15 cellular contexts compared by ENCODE assay signal in genomic region chrX:153911798-153912197, GRCh38. TPM values are rescaled to one million over a fixed set of nuclear protein-coding genes. Genes with fewer than 3 reads are reported as not detected.
"Had no signal": no experiment of that assay in that cellular context is flagged by ENCODE, and none has a peak within 500 bp of the region (broad histone marks: within the 10 kb centered on the region; RNA-seq: fewer than 3 reads in every experiment).

No MANE protein-coding gene starts in this region.

- H3K9me3 ChIP-seq: psoas muscle, right lobe of liver, testis had no signal

- H3K36me3 ChIP-seq: cardiac muscle cell, right lobe of liver, WERI-Rb-1 had no signal

- H3K27ac Mint-ChIP-seq: activated CD4-positive, alpha-beta T cell treated with anti-CD3 and anti-CD28 coated beads, Interleukin-2, amount 10 ng/mL, durations not matched to agents 24 days and 14 days had no signal

- H3K27ac ChIP-seq: cardiac muscle cell, psoas muscle, right lobe of liver, testis, WERI-Rb-1 had no signal

- ATAC-seq: psoas muscle had no signal

- H3K4me1 ChIP-seq: psoas muscle, right lobe of liver, testis had no signal

- DNase-seq: activated CD4-positive, alpha-beta T cell treated with anti-CD3 and anti-CD28 coated beads, Interleukin-2, amount 10 ng/mL, durations not matched to agents 24 days and 14 days; foreskin melanocyte; head of caudate nucleus; natural killer cell; nucleus accumbens; psoas muscle; right lobe of liver; SHP77; stimulated activated CD4-positive, alpha-beta T cell treated with anti-CD3 and anti-CD28 coated beads, Interleukin-1b, Interleukin-23, amount 100 ng/mL, for 48 hours; stimulated activated naive CD4-positive, alpha-beta T cell treated with Interleukin-2 at 50 U/mL for 16 hours; T-helper 9 cell; testis; WERI-Rb-1 had no signal

- H3K27me3 ChIP-seq: cardiac muscle cell, right lobe of liver, testis had no signal

- H3K4me3 Mint-ChIP-seq: activated CD4-positive, alpha-beta T cell treated with anti-CD3 and anti-CD28 coated beads, Interleukin-2, amount 10 ng/mL, durations not matched to agents 24 days and 14 days; natural killer cell had no signal

- H3K4me3 ChIP-seq: cardiac muscle cell, psoas muscle, right lobe of liver, testis had no signal

- H3K9me3 Mint-ChIP-seq: activated CD4-positive, alpha-beta T cell treated with anti-CD3 and anti-CD28 coated beads, Interleukin-2, amount 10 ng/mL, durations not matched to agents 24 days and 14 days; natural killer cell had no signal

- H3K27me3 Mint-ChIP-seq: activated CD4-positive, alpha-beta T cell treated with anti-CD3 and anti-CD28 coated beads, Interleukin-2, amount 10 ng/mL, durations not matched to agents 24 days and 14 days had no signal

- H3K36me3 Mint-ChIP-seq: natural killer cell had no signal

RNA-seq across cellular contexts. Expression of gene AVPR2, which starts 7.3 kb away (rescaled TPM):
- total RNA-seq: activated CD4-positive, alpha-beta T cell treated with anti-CD3 and anti-CD28 coated beads, Interleukin-2, amount 10 ng/mL, durations not matched to agents 24 days and 14 days; cardiac muscle cell; mononuclear cell; natural killer cell had no signal
